ENCODE assay signal across 8 cellular contexts in genomic region chr2:109614715-109615636, GRCh38. TPM values are rescaled to one million over a fixed set of nuclear protein-coding genes. Genes with fewer than 3 reads are reported as not detected.
A peak's percentile ranks its signal among the peaks of the same experiment; 100 is the strongest.
DNase-seq lines count a peak whose midpoint lies in the region; ATAC-seq and TF ChIP-seq lines count a peak whose summit lies in the region.

No MANE protein-coding gene starts in this region.

- H3K27ac ChIP-seq in VCaP (peak overlapping the region; percentile 83), hepatocyte (peak overlapping the region; percentile 90), skeletal muscle tissue (ENCODE audit: low read depth, low read length) (peak overlapping the region; percentile 89)

- no peak for ATAC-seq in HG02610 (IDR thresholded peaks at IDR 0.05; ENCODE audit: unreplicated experiment)

- no peaks in the 10 kb centered on the region for H3K27me3 ChIP-seq in hepatocyte
- no peaks in the 10 kb centered on the region for H3K27me3 ChIP-seq in skeletal muscle tissue (ENCODE audit: control insufficient read depth in 3 of 3, insufficient read depth in 3 of 3, low read length in 3 of 3)

- WGBS in hepatocyte (ENCODE audit: low lambda C conversion rate, missing lambda C conversion rate) = 5% methylated on average over 70 of the region's 90 CpGs

- H3K4me3 ChIP-seq in hepatocyte = peak overlapping the region; percentile 32
- H3K4me3 ChIP-seq in skeletal muscle tissue (ENCODE audit: low read length in 3 of 3) = peak overlapping the region; percentile 56 to 84 (median 76)

- peaks cover 7% of the 10 kb centered on the region for H4K20me1 ChIP-seq in hepatocyte (ENCODE audit: insufficient read depth, poor library complexity, severe bottlenecking)

- H3K9ac ChIP-seq in skeletal muscle tissue (ENCODE audit: low read depth in 1 of 3, low read length in 3 of 3) = peak overlapping the region; percentile 54 to 82 (median 74)

- H3K4me1 ChIP-seq in hepatocyte (ENCODE audit: insufficient read depth) (peaks cover 9% of the 10 kb centered on the region), skeletal muscle tissue (ENCODE audit: control insufficient read depth in 3 of 3, insufficient read depth in 3 of 3, low read length in 3 of 3) (peaks cover 7 to 28% (median 14%) of the 10 kb centered on the region in 3 donors)

- peak; percentile 68 for DNase-seq in NCI-H2227 (lab: John Stamatoyannopoulos, UW; ENCODE audit: unreplicated experiment)
- no peak for DNase-seq in NCI-H2227 treated with DMSO at 0.1 percent for 48 hours (lab: John Stamatoyannopoulos, UW)
- DNase-seq in hepatocyte (ENCODE audit: low spot score) = peak; percentile 51
- no peak for DNase-seq in NCI-H1436 treated with DMSO at 0.1 percent for 48 hours (lab: John Stamatoyannopoulos, UW)
- DNase-seq in NCI-H1694 treated with DMSO at 0.1 percent for 48 hours (lab: John Stamatoyannopoulos, UW) = no peak

- H3K9me2 ChIP-seq in hepatocyte (replicated peaks; ENCODE audit: insufficient read depth) = no peaks in the 10 kb centered on the region

- peak overlapping the region; percentile 85 for H3K4me2 ChIP-seq in hepatocyte

- H2AFZ ChIP-seq in hepatocyte = peak overlapping the region; percentile 24

- TF ChIP-seq CTCF in VCaP (conservative IDR thresholded peaks at IDR 0.05) (no peak), hepatocyte (IDR thresholded peaks at IDR 0.05; ENCODE audit: poor library complexity) (no peak)

- H3K79me2 ChIP-seq in hepatocyte = peaks cover 68% of the 10 kb centered on the region

- H3K9me3 ChIP-seq in hepatocyte (ENCODE audit: low read depth) (no peaks in the 10 kb centered on the region), skeletal muscle tissue (ENCODE audit: control insufficient read depth in 3 of 3, low read length in 3 of 3) (no peaks in the 10 kb centered on the region)

- H3K36me3 ChIP-seq in hepatocyte (replicated peaks; ENCODE audit: insufficient read depth, low read depth) (no peaks in the 10 kb centered on the region), skeletal muscle tissue (ENCODE audit: control insufficient read depth in 3 of 3, insufficient read depth in 3 of 3, low read length in 3 of 3) (no peaks in the 10 kb centered on the region)

RNA-seq across cellular contexts. Expression of gene SOWAHC, which starts 0.8 kb away (rescaled TPM):
- total RNA-seq in hepatocyte (26.2 and 26.5 TPM in 2 replicates), skeletal muscle tissue (9.4 TPM)
- 14.0 and 18.8 TPM in 2 replicates for polyA plus RNA-seq in hepatocyte

RNA-seq across cellular contexts. Expression of gene SEPTIN10, which starts 1.2 kb away (rescaled TPM):
- total RNA-seq in hepatocyte (49.3 and 58.7 TPM in 2 replicates), skeletal muscle tissue (109 TPM)
- polyA plus RNA-seq in hepatocyte = 35.7 and 38.7 TPM in 2 replicates

Comparison
In these comparisons a context has a peak if more than half of its experiments do, and no peak if none do; other contexts are left out.
1. DNase-seq: peak in NCI-H2227 (single experiment) and hepatocyte (single experiment); none in NCI-H2227 treated with DMSO at 0.1 percent for 48 hours (single experiment), NCI-H1436 treated with DMSO at 0.1 percent for 48 hours (single experiment) and NCI-H1694 treated with DMSO at 0.1 percent for 48 hours (single experiment).
2. Peak in every context shown above with its lines, with median percentiles within 50 percentile points of each other: H3K27ac ChIP-seq.